Comparison of ENCODE assay signal across 11 cellular contexts in the genomic region with DNA sequence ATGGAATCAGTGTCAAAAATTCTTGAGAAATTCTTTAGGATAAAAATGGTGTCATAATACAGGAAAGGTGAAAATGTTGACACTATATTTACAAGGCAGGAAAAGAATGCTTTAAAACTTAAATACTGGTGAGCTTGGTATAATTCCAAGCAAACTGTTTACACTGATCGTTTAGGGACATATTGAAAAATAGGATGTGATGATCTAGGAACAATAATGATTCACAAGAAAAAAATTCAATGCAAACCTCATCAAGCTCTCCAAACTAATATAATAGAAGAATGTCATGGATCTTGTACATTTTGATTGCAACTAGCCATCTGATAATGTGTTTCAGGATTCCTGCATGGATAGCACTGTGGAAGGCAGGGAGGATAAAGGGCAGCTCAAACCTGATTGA.
"Had no signal": no experiment of that assay in that cellular context is flagged by ENCODE, and none has a peak within 500 bp of the region (broad histone marks: within the 10 kb centered on the region; RNA-seq: fewer than 3 reads in every experiment).

No MANE protein-coding gene starts in this region.

- ATAC-seq: GM23338, HCT116 had no signal

- H3K4me1 ChIP-seq: HAP-1 had no signal

- FAIRE-seq: H1, H54 had no signal

- H3K4me1 Mint-ChIP-seq: GM23338, H9 had no signal

- H3K4me3 Mint-ChIP-seq: GM23338, H9, HFFc6 had no signal

- H2AFZ ChIP-seq: GM23248, GM23338 had no signal

- H3K27ac ChIP-seq: GM23248 had no signal

- H3K9me3 Mint-ChIP-seq: GM23338, H9, HFFc6 had no signal

- H3K4me3 ChIP-seq: GM23248, GM23338, HAP-1 had no signal

- H3K4me2 ChIP-seq: GM23338 had no signal

- H3K36me3 ChIP-seq: HAP-1 had no signal

- H3K9me3 ChIP-seq: HAP-1 had no signal

- H3K9ac ChIP-seq: GM23248 had no signal

- H3K27ac Mint-ChIP-seq: GM23338, H9, HFFc6 had no signal

- DNase-seq: GM23248, GOT3, H7, H9, HCEC 1CT, HFFc6 had no signal
